8 cellular contexts compared by ENCODE assay signal in the genomic region with DNA sequence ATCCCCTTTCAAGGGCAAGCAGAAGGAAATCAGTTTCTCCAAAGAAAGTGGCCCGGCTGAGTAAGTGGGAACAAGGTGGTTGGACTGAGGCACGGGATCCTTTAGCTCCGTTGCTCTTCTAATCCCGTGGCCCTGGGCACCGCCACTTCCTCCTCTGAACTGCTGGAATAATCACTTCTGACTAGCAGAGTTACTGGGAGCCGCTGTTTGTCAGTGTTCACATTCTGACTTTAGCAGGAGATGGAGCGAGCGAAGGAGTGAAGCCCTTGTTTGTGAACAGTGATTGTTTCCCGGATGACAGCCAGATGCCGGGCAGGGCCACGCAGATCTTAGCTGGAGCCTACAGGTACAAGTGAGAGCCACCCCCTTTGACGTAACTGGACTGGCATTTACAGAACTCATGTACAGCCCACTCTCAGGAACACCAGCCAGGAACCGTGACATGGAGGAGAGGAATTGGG. TPM values are rescaled to one million over a fixed set of nuclear protein-coding genes. Genes with fewer than 3 reads are reported as not detected.
DNase-seq lines count a peak whose midpoint lies in the region; ATAC-seq and TF ChIP-seq lines count a peak whose summit lies in the region.

No MANE protein-coding gene starts in this region.

- peak overlapping the region; percentile 71 for H3K9ac ChIP-seq in ES-I3 (ENCODE audit: low read depth, low read length)

- H3K36me3 ChIP-seq in ES-I3 (ENCODE audit: insufficient read depth, low read length): peaks cover 12% of the 10 kb centered on the region; the same call in 1 of the 2 replicates
- H3K36me3 ChIP-seq in right lobe of liver: peaks cover 0 to 5% (median 0%) of the 10 kb centered on the region in 4 donors
- peaks cover 16% of the 10 kb centered on the region for H3K36me3 ChIP-seq in suprapubic skin

- DNase-seq in NCI-H82 treated with DMSO at 0.1 percent for 48 hours (lab: John Stamatoyannopoulos, UW; ENCODE audit: unreplicated experiment) (peak; percentile 68), cerebellar cortex (ENCODE audit: low spot score) (peak; percentile 51), right lobe of liver (peak in 1 of 3 donors; percentile 38), suprapubic skin (ENCODE audit: low spot score in 2 of 2) (peak in 1 of 2 donors; percentile 66)

- no peaks in the 10 kb centered on the region for H3K27me3 ChIP-seq in right lobe of liver
- no peaks in the 10 kb centered on the region for H3K27me3 ChIP-seq in suprapubic skin

- intact Hi-C loops in right lobe of liver (cut with DNase I): no loop called here

- ATAC-seq in right lobe of liver (peak in 2 of 4 donors; percentile 8 to 10), GM21529 (IDR thresholded peaks at IDR 0.05; ENCODE audit: unreplicated experiment) (no peak), HG02885 (IDR thresholded peaks at IDR 0.05; ENCODE audit: poor library complexity, unreplicated experiment) (no peak), GM19397 (IDR thresholded peaks at IDR 0.05; ENCODE audit: unreplicated experiment) (no peak)

- H3K4me3 ChIP-seq in right lobe of liver (peak overlapping the region in 2 of 3 donors; percentile 88 to 91), suprapubic skin (peak overlapping the region; percentile 98)

- no peaks in the 10 kb centered on the region for H3K9me3 ChIP-seq in ES-I3 (ENCODE audit: control insufficient read depth, insufficient read depth, low read length)
- H3K9me3 ChIP-seq in right lobe of liver: no peaks in the 10 kb centered on the region
- no peaks in the 10 kb centered on the region for H3K9me3 ChIP-seq in suprapubic skin

- no peak for TF ChIP-seq POLR2A in right lobe of liver (IDR thresholded peaks at IDR 0.05)
- TF ChIP-seq POLR2A in suprapubic skin (IDR thresholded peaks at IDR 0.05): no peak

- H3K27ac ChIP-seq in right lobe of liver (peak overlapping the region in 2 of 3 donors; percentile 66 to 87), suprapubic skin (peak overlapping the region; percentile 91)

- no peak for TF ChIP-seq EP300 in suprapubic skin (IDR thresholded peaks at IDR 0.05)

- peaks cover 46% of the 10 kb centered on the region for H3K4me1 ChIP-seq in ES-I3 (ENCODE audit: insufficient read depth, low read length)
- H3K4me1 ChIP-seq in right lobe of liver: peaks cover 0 to 6% (median 4%) of the 10 kb centered on the region in 4 donors
- peaks cover 30% of the 10 kb centered on the region for H3K4me1 ChIP-seq in suprapubic skin

- 62% methylated on average over 9 of the region's 13 CpGs for WGBS in right lobe of liver (ENCODE audit: insufficient coverage, low coverage, low lambda C conversion rate, missing lambda C conversion rate)
- WGBS in suprapubic skin: 32% methylated on average over 11 of the region's 13 CpGs

- no peak for TF ChIP-seq CTCF in right lobe of liver (IDR thresholded peaks at IDR 0.05)
- no peak for TF ChIP-seq CTCF in suprapubic skin (IDR thresholded peaks at IDR 0.05)

RNA-seq across cellular contexts. Expression of a gene that starts 1.3 kb away (rescaled TPM):
- total RNA-seq in right lobe of liver (1 to 10 TPM; 3.7 to 5.8 (median 5.3) TPM), suprapubic skin (10 to 100 TPM; 17.5 to 45.7 (median 21.2) TPM)
